17 cellular contexts compared by ENCODE assay signal in genomic region chr2:186575856-186576255, GRCh38. TPM values are rescaled to one million over a fixed set of nuclear protein-coding genes. Genes with fewer than 3 reads are reported as not detected.
DNase-seq lines count a peak whose midpoint lies in the region; FAIRE-seq and TF ChIP-seq lines count a peak whose summit lies in the region.
"Had no signal": no experiment of that assay in that cellular context is flagged by ENCODE, and none has a peak within 500 bp of the region (broad histone marks: within the 10 kb centered on the region; RNA-seq: fewer than 3 reads in every experiment).

No MANE protein-coding gene starts in this region.

- CTCF ChIA-PET in CD8-positive, alpha-beta memory T cell (lab: Charles Lee), result no interaction called here

- H3K4me3 Mint-ChIP-seq in type B pancreatic cell, result no peak overlapping the region
- H3K4me3 Mint-ChIP-seq in CD8-positive, alpha-beta memory T cell, result no peak overlapping the region
- H3K4me3 Mint-ChIP-seq: activated CD4-positive, alpha-beta T cell treated with anti-CD3 and anti-CD28 coated beads, Interleukin-2, amount 10 ng/mL, durations not matched to agents 7 days and 5 days; activated naive CD4-positive, alpha-beta T cell treated with anti-CD3 and anti-CD28 coated beads, Interleukin-2, amount 50 U/mL, for 24 hours; natural killer cell had no signal

- H3K36me3 ChIP-seq in HUES64 (ENCODE audit: insufficient read depth, low read length) (no peaks in the 10 kb centered on the region), bronchial epithelial cell (ENCODE audit: control insufficient read depth, insufficient read depth, low read length) (no peaks in the 10 kb centered on the region), mesodermal cell (ENCODE audit: control insufficient read depth, insufficient read depth, low read length) (no peaks in the 10 kb centered on the region), suprapubic skin (no peaks in the 10 kb centered on the region)
- no peaks in the 10 kb centered on the region for H3K36me3 ChIP-seq in CD8-positive, alpha-beta memory T cell (ENCODE audit: insufficient read depth, low read length)
- H3K36me3 ChIP-seq: BE2C, Peyer's patch had no signal

- TF ChIP-seq CTCF in bronchial epithelial cell (IDR thresholded peaks at IDR 0.05; ENCODE audit: insufficient read depth, low read length, severe bottlenecking) (no peak), type B pancreatic cell (conservative IDR thresholded peaks at IDR 0.05) (no peak), suprapubic skin (IDR thresholded peaks at IDR 0.05) (no peak)

- no peaks in the 10 kb centered on the region for H3K27me3 Mint-ChIP-seq in type B pancreatic cell
- peaks cover 0 to 7% of the 10 kb centered on the region in 2 donors for H3K27me3 Mint-ChIP-seq in CD8-positive, alpha-beta memory T cell
- H3K27me3 Mint-ChIP-seq: activated naive CD4-positive, alpha-beta T cell treated with anti-CD3 and anti-CD28 coated beads, Interleukin-2, amount 50 U/mL, for 24 hours had no signal

- H3K4me3 ChIP-seq in HUES64 (ENCODE audit: low read length) (no peak overlapping the region), bronchial epithelial cell (ENCODE audit: low read depth, low read length) (no peak overlapping the region), mesodermal cell (ENCODE audit: extremely low read depth, insufficient read depth, low read length, poor library complexity, severe bottlenecking) (no peak overlapping the region), suprapubic skin (no peak overlapping the region)
- H3K4me3 ChIP-seq in CD8-positive, alpha-beta memory T cell (ENCODE audit: low read length), result no peak overlapping the region
- H3K4me3 ChIP-seq: Peyer's patch, psoas muscle had no signal

- peak overlapping the region; percentile 36; the same call in 1 of the 2 replicates for H3K9ac ChIP-seq in HUES64 (ENCODE audit: low read depth, low read length)

- no peak for TF ChIP-seq POLR2A in suprapubic skin (IDR thresholded peaks at IDR 0.05)

- no peaks in the 10 kb centered on the region for H3K9me3 ChIP-seq in HUES64 (ENCODE audit: insufficient read depth, low read depth, low read length)
- H3K9me3 ChIP-seq in mesodermal cell (ENCODE audit: control insufficient read depth, low read length), result no peaks in the 10 kb centered on the region
- no peaks in the 10 kb centered on the region for H3K9me3 ChIP-seq in suprapubic skin
- no peaks in the 10 kb centered on the region for H3K9me3 ChIP-seq in CD8-positive, alpha-beta memory T cell (ENCODE audit: low read length)
- H3K9me3 ChIP-seq: BE2C, Peyer's patch, psoas muscle had no signal

- WGBS in HUES64, result 98% methylated on average over 1 of the region's 1 CpG
- WGBS in mesodermal cell (ENCODE audit: insufficient coverage in 2 of 2), 2 experiments, result 67 to 73% methylated on average over 1 of the region's 1 CpG
- 78% methylated on average over 1 of the region's 1 CpG for WGBS in suprapubic skin

- H3K9me3 Mint-ChIP-seq in type B pancreatic cell, result no peaks in the 10 kb centered on the region
- no peaks in the 10 kb centered on the region for H3K9me3 Mint-ChIP-seq in CD8-positive, alpha-beta memory T cell
- H3K9me3 Mint-ChIP-seq: activated CD4-positive, alpha-beta T cell treated with anti-CD3 and anti-CD28 coated beads, Interleukin-2, amount 10 ng/mL, durations not matched to agents 7 days and 5 days; activated naive CD4-positive, alpha-beta T cell treated with anti-CD3 and anti-CD28 coated beads, Interleukin-2, amount 50 U/mL, for 24 hours; natural killer cell had no signal

- H3K4me1 Mint-ChIP-seq in type B pancreatic cell (ENCODE audit: unreplicated experiment), result peaks cover 18% of the 10 kb centered on the region
- H3K4me1 Mint-ChIP-seq in CD8-positive, alpha-beta memory T cell, result no peaks in the 10 kb centered on the region
- H3K4me1 Mint-ChIP-seq: activated CD4-positive, alpha-beta T cell treated with anti-CD3 and anti-CD28 coated beads, Interleukin-2, amount 10 ng/mL, durations not matched to agents 7 days and 5 days; activated naive CD4-positive, alpha-beta T cell treated with anti-CD3 and anti-CD28 coated beads, Interleukin-2, amount 50 U/mL, for 24 hours; natural killer cell had no signal

- FAIRE-seq in bronchial epithelial cell (lab: Jason Lieb, UNC), result no peak

- H3K4me1 ChIP-seq in HUES64 (ENCODE audit: insufficient read depth, low read length) (peaks cover 13% of the 10 kb centered on the region; the same call in 1 of the 2 replicates), mesodermal cell (ENCODE audit: control insufficient read depth, insufficient read depth, low read length, poor library complexity, severe bottlenecking) (peaks cover 17% of the 10 kb centered on the region), suprapubic skin (peaks cover 9% of the 10 kb centered on the region)
- no peaks in the 10 kb centered on the region for H3K4me1 ChIP-seq in CD8-positive, alpha-beta memory T cell (ENCODE audit: insufficient read depth, low read length)
- H3K4me1 ChIP-seq: BE2C had no signal

- no peak for TF ChIP-seq EP300 in suprapubic skin (IDR thresholded peaks at IDR 0.05)

- POLR2A ChIA-PET in CD8-positive, alpha-beta memory T cell (lab: Charles Lee), result interaction anchor here (0.6 kb wide), 1 partner anchor 14 kb away, joined by 4 read pairs; the partner anchor contains the start of gene ITGAV

- H3K27me3 ChIP-seq in HUES64 (ENCODE audit: insufficient read depth, low read length) (no peaks in the 10 kb centered on the region), bronchial epithelial cell (ENCODE audit: control insufficient read depth, insufficient read depth, low read length) (no peaks in the 10 kb centered on the region), suprapubic skin (no peaks in the 10 kb centered on the region)
- no peaks in the 10 kb centered on the region for H3K27me3 ChIP-seq in CD8-positive, alpha-beta memory T cell (ENCODE audit: insufficient read depth, low read length, poor library complexity, severe bottlenecking)
- H3K27me3 ChIP-seq: BE2C, Peyer's patch had no signal

- H3K36me3 Mint-ChIP-seq in type B pancreatic cell, result no peaks in the 10 kb centered on the region
- no peaks in the 10 kb centered on the region for H3K36me3 Mint-ChIP-seq in CD8-positive, alpha-beta memory T cell
- H3K36me3 Mint-ChIP-seq: activated naive CD4-positive, alpha-beta T cell treated with anti-CD3 and anti-CD28 coated beads, Interleukin-2, amount 50 U/mL, for 24 hours; natural killer cell had no signal

- peak overlapping the region; percentile 29; the same call in 1 of the 2 replicates for H3K27ac ChIP-seq in HUES64 (ENCODE audit: low read depth, low read length)
- peak overlapping the region; percentile 86 for H3K27ac ChIP-seq in mesodermal cell (ENCODE audit: low read depth, low read length, severe bottlenecking)
- H3K27ac ChIP-seq in suprapubic skin, result no peak overlapping the region
- no peak overlapping the region for H3K27ac ChIP-seq in CD8-positive, alpha-beta memory T cell (ENCODE audit: low read depth, low read length)
- H3K27ac ChIP-seq: Peyer's patch, psoas muscle had no signal

- peak overlapping the region; percentile 76 for H3K27ac Mint-ChIP-seq in type B pancreatic cell
- no peak overlapping the region for H3K27ac Mint-ChIP-seq in CD8-positive, alpha-beta memory T cell
- H3K27ac Mint-ChIP-seq: activated CD4-positive, alpha-beta T cell treated with anti-CD3 and anti-CD28 coated beads, Interleukin-2, amount 10 ng/mL, durations not matched to agents 7 days and 5 days; activated naive CD4-positive, alpha-beta T cell treated with anti-CD3 and anti-CD28 coated beads, Interleukin-2, amount 50 U/mL, for 24 hours; natural killer cell had no signal

- DNase-seq in bronchial epithelial cell (ENCODE audit: low read depth), result peak; percentile 42
- DNase-seq in type B pancreatic cell (ENCODE audit: extremely low spot score, unreplicated experiment), result no peak
- no peak for DNase-seq in suprapubic skin (ENCODE audit: low spot score in 2 of 2)
- DNase-seq in CD8-positive, alpha-beta memory T cell, result no peak
- no peak for DNase-seq in activated effector memory CD4-positive, alpha-beta T cell treated with Interleukin-2 at 50 U/mL for 16 hours
- DNase-seq: activated CD4-positive, alpha-beta T cell treated with anti-CD3 and anti-CD28 coated beads, Interleukin-2, amount 10 ng/mL, durations not matched to agents 7 days and 5 days; effector memory CD4-positive, alpha-beta T cell; left ventricle myocardium superior; natural killer cell; NCI-H1105; NCI-H2107; psoas muscle had no signal

RNA-seq across cellular contexts. Expression of gene ITGAV, which starts 14.0 kb away (rescaled TPM):
- 23.9 TPM for polyA plus RNA-seq in HUES64 (2013, experiment 1 of 2)
- 30.7 TPM for polyA plus RNA-seq in HUES64 (2013, experiment 2 of 2)
- total RNA-seq in bronchial epithelial cell, result 76.9 and 111 TPM in 2 replicates
- polyA plus RNA-seq in mesodermal cell (2013, experiment 1 of 2), result 473 TPM
- polyA plus RNA-seq in mesodermal cell (2013, experiment 2 of 2), result 410 TPM
- 45.2 and 65.6 TPM in 2 replicates for total RNA-seq in type B pancreatic cell (ENCODE audit: low replicate concordance)
- 100 to 1,000 TPM in 1 of 4 donors, 10 to 100 TPM in 3; 66.7 to 132 (median 87.2) TPM for total RNA-seq in suprapubic skin
- total RNA-seq in CD8-positive, alpha-beta memory T cell, result 10 to 100 TPM in 1 of 2 experiments, 1 to 10 TPM in 1; 8.7 to 10.7 TPM
- 3.2 TPM for polyA plus RNA-seq in CD8-positive, alpha-beta memory T cell

Comparison
In these comparisons a context has a peak if more than half of its experiments do, and no peak if none do; other contexts are left out.
1. H3K27ac ChIP-seq: peak in HUES64 (single experiment) and mesodermal cell (single experiment); none in suprapubic skin (single experiment) and CD8-positive, alpha-beta memory T cell (single experiment).